ENCODE assay signal across 19 cellular contexts in the genomic region with DNA sequence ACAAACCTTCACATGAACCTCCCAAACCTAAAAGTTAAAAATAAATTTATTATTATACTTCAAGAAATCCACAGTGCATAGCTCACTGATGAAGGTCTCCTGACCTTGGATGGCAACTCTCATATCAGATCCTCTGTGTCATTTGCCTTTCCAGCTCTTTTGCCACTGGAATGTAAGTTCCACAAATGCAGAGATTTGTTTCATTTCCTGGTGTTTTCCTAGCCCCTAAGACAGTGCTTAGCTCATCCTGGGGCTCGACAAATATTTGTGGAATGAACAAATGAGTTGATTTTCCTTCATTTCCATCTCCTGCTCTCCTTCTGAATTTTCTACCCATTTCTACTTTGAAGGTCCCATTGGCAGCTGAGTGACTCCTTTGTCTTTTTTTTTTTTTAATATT. TPM values are rescaled to one million over a fixed set of nuclear protein-coding genes. Genes with fewer than 3 reads are reported as not detected.
DNase-seq lines count a peak whose midpoint lies in the region; ATAC-seq and TF ChIP-seq lines count a peak whose summit lies in the region.
"Had no signal": no experiment of that assay in that cellular context is flagged by ENCODE, and none has a peak within 500 bp of the region (broad histone marks: within the 10 kb centered on the region; RNA-seq: fewer than 3 reads in every experiment).

No MANE protein-coding gene starts in this region.

- no peak for TF ChIP-seq CTCF in AG10803 (conservative IDR thresholded peaks at IDR 0.05; ENCODE audit: low read length)
- no peak for TF ChIP-seq CTCF in HFFc6 (IDR thresholded peaks at IDR 0.05)
- TF ChIP-seq CTCF in astrocyte of the spinal cord (IDR thresholded peaks at IDR 0.05; ENCODE audit: low read depth, low read length) = no peak
- no peak for TF ChIP-seq CTCF in left lung (IDR thresholded peaks at IDR 0.05)
- TF ChIP-seq CTCF in PC-9 (conservative IDR thresholded peaks at IDR 0.05) = no peak

- H2AFZ ChIP-seq in PC-9 = no peak overlapping the region

- H3K27ac ChIP-seq in left lung (peak overlapping the region; percentile 73 to 85), PC-9 (no peak overlapping the region)
- H3K27ac ChIP-seq: vagina had no signal

- DNase-seq in AG10803 (ENCODE audit: low read depth) (peak; percentile 63), HFFc6 (peak; percentile 71), astrocyte of the spinal cord (ENCODE audit: low read depth, low spot score) (peak; percentile 65), left lung (no peak), NK-92 (lab: John Stamatoyannopoulos, UW; ENCODE audit: unreplicated experiment) (no peak), foreskin melanocyte (no peak), PC-9 (no peak)
- DNase-seq: ACHN; activated gamma-delta T cell; aorta; dermis blood vessel endothelial cell; head of caudate nucleus; MG63; NCI-H187 treated with DMSO at 0.1 percent for 48 hours; right cardiac atrium; SHP77; stimulated activated naive CD8-positive, alpha-beta T cell treated with anti-CD3 and anti-CD28 coated beads, Interleukin-15, amount 100 ng/mL, for 72 hours had no signal

- H3F3A ChIP-seq in PC-9 (ENCODE audit: insufficient read depth, low read depth) = no peaks in the 10 kb centered on the region

- peaks cover 9% of the 10 kb centered on the region for H3K27me3 Mint-ChIP-seq in HFFc6 (ENCODE audit: insufficient read depth)

- in situ Hi-C loops in astrocyte of the spinal cord (cut with HindIII; ENCODE audit: low sequenced_read_pairs) = no loop called here

- H3K4me3 Mint-ChIP-seq in HFFc6 = no peak overlapping the region
- H3K4me3 Mint-ChIP-seq: stimulated activated naive CD8-positive, alpha-beta T cell treated with anti-CD3 and anti-CD28 coated beads, Interleukin-15, amount 100 ng/mL, for 72 hours had no signal

- H3K27me3 ChIP-seq in left lung (no peaks in the 10 kb centered on the region), PC-9 (ENCODE audit: insufficient read depth, low read depth) (no peaks in the 10 kb centered on the region)
- H3K27me3 ChIP-seq: MG63, vagina had no signal

- H3K4me3 ChIP-seq in AG10803 (ENCODE audit: low read length) (no peak overlapping the region), astrocyte of the spinal cord (ENCODE audit: low read depth, low read length) (no peak overlapping the region), left lung (no peak overlapping the region), PC-9 (no peak overlapping the region)
- H3K4me3 ChIP-seq: MG63, vagina had no signal

- no peaks in the 10 kb centered on the region for H3K36me3 Mint-ChIP-seq in HFFc6 (ENCODE audit: low read depth)

- H3K36me3 ChIP-seq in left lung = no peaks in the 10 kb centered on the region
- H3K36me3 ChIP-seq in PC-9 (ENCODE audit: low read depth) = no peaks in the 10 kb centered on the region
- H3K36me3 ChIP-seq: MG63, vagina had no signal

- no peak for ATAC-seq in left lung
- no peak for ATAC-seq in HG02798 (IDR thresholded peaks at IDR 0.05; ENCODE audit: poor library complexity, unreplicated experiment)
- ATAC-seq: stimulated activated naive CD8-positive, alpha-beta T cell treated with anti-CD3 and anti-CD28 coated beads, Interleukin-15, amount 100 ng/mL, for 72 hours had no signal

- no TSS peak for BruUV-seq in PC-9 (replicated peaks; lab: Mats Ljungman, UMichigan)

- no peaks in the 10 kb centered on the region for H3K9me3 ChIP-seq in left lung
- H3K9me3 ChIP-seq in PC-9 (ENCODE audit: insufficient read depth, low read depth) = no peaks in the 10 kb centered on the region
- H3K9me3 ChIP-seq: MG63, vagina had no signal

- H3K4me1 Mint-ChIP-seq in HFFc6 (ENCODE audit: low read depth) = peaks cover 46% of the 10 kb centered on the region

- H3K9me3 Mint-ChIP-seq in HFFc6 = no peaks in the 10 kb centered on the region
- H3K9me3 Mint-ChIP-seq: stimulated activated naive CD8-positive, alpha-beta T cell treated with anti-CD3 and anti-CD28 coated beads, Interleukin-15, amount 100 ng/mL, for 72 hours had no signal

- CTCF ChIA-PET in PC-9 (lab: Charles Lee) = no interaction called here

- no peaks in the 10 kb centered on the region for H3K79me2 ChIP-seq in PC-9 (ENCODE audit: low read depth)

- no peaks in the 10 kb centered on the region for H4K20me1 ChIP-seq in PC-9 (ENCODE audit: insufficient read depth)

- no peak overlapping the region for H3K27ac Mint-ChIP-seq in HFFc6
- H3K27ac Mint-ChIP-seq: stimulated activated naive CD8-positive, alpha-beta T cell treated with anti-CD3 and anti-CD28 coated beads, Interleukin-15, amount 100 ng/mL, for 72 hours had no signal

- POLR2A ChIA-PET in PC-9 (lab: Charles Lee; ENCODE audit: unreplicated experiment) = no interaction called here

- no peak overlapping the region for H3K4me2 ChIP-seq in PC-9

- H3K9me2 ChIP-seq in PC-9 (ENCODE audit: insufficient read depth) = no peaks in the 10 kb centered on the region

- intact Hi-C loops in left lung (cut with DNase I) (loop anchor here in 1 of 2 donors (10.0 kb wide), 2 partner anchors 65 to 95 kb away; no protein-coding TSS in a partner anchor), PC-9 (cut with micrococcal nuclease; ENCODE audit: unreplicated experiment) (loop anchor here (10.0 kb wide), 1 partner anchor 625 kb away; no protein-coding TSS in a partner anchor)

- H3K4me1 ChIP-seq in left lung = peaks cover 52 to 63% of the 10 kb centered on the region in 2 donors
- no peaks in the 10 kb centered on the region for H3K4me1 ChIP-seq in PC-9 (replicated peaks; ENCODE audit: insufficient read depth)

RNA-seq across cellular contexts. Expression of a gene that starts 56.0 kb away (rescaled TPM):
- under 1 TPM in 5 of 6 experiments, not detected in 1; 0.03 to 0.12 (median 0.07) TPM for total RNA-seq in HFFc6 (2021; fragmentation: NEBNext Ultra II Directional; extraction: Animal tissue kit (Norgen Biotek cat#: 25700))
- total RNA-seq in left lung = 10 to 100 TPM; 49.0 to 70.6 TPM
- 7.6 and 10.2 TPM in 2 replicates for total RNA-seq in PC-9 (2021)

Comparison
In these comparisons a context has a peak if more than half of its experiments do, and no peak if none do; other contexts are left out.
1. DNase-seq: peak in AG10803 (single experiment), HFFc6 (single experiment) and astrocyte of the spinal cord (single experiment); none in left lung (0 of 2), NK-92 (single experiment), foreskin melanocyte (single experiment) and PC-9 (0 of 2).